ENCODE assay signal across 11 cellular contexts in genomic region chr1:231929311-231929710, GRCh38.
DNase-seq lines count a peak whose midpoint lies in the region; ATAC-seq and TF ChIP-seq lines count a peak whose summit lies in the region.
"Had no signal": no experiment of that assay in that cellular context is flagged by ENCODE, and none has a peak within 500 bp of the region (broad histone marks: within the 10 kb centered on the region; RNA-seq: fewer than 3 reads in every experiment).

No MANE protein-coding gene starts in this region.

- H3K4me1 ChIP-seq in mesenchymal stem cell (ENCODE audit: control insufficient read depth, insufficient read depth, low read depth, low read length) (peaks cover 4% of the 10 kb centered on the region), Caco-2 (no peaks in the 10 kb centered on the region)
- H3K4me1 ChIP-seq: right lobe of liver had no signal

- H3K18ac ChIP-seq in mesenchymal stem cell (ENCODE audit: low read depth in 1 of 2, low read length in 2 of 2): no peak overlapping the region

- no TSS peak for BruUV-seq in Caco-2 (replicated peaks; lab: Mats Ljungman, UMichigan)

- H2BK120ac ChIP-seq in mesenchymal stem cell (ENCODE audit: low read depth, low read length): no peak overlapping the region

- H3K36me3 ChIP-seq in mesenchymal stem cell (ENCODE audit: control insufficient read depth in 1 of 2, insufficient read depth in 2 of 2, low read depth in 1 of 2, low read length in 2 of 2): no peaks in the 10 kb centered on the region
- no peaks in the 10 kb centered on the region; the same call in 1 of the 2 replicates for H3K36me3 ChIP-seq in Caco-2 (ENCODE audit: control insufficient read depth, insufficient read depth, low read length)
- H3K36me3 ChIP-seq: right lobe of liver had no signal

- H3K23ac ChIP-seq in mesenchymal stem cell (ENCODE audit: low read length in 2 of 2): no peak overlapping the region

- no peak overlapping the region for H3K9ac ChIP-seq in mesenchymal stem cell (ENCODE audit: low read length)

- CTCF ChIA-PET in Caco-2 (lab: Charles Lee): no interaction called here

- DNase-seq in Ammon's horn (ENCODE audit: low spot score): peak; percentile 49
- peak; percentile 67 for DNase-seq in NCI-H146 (lab: John Stamatoyannopoulos, UW)
- no peak for DNase-seq in central memory CD8-positive, alpha-beta T cell (ENCODE audit: low spot score in 2 of 2)
- DNase-seq in mesenchymal stem cell: peak; percentile 82
- DNase-seq in Caco-2: no peak
- no peak for DNase-seq in H4 (ENCODE audit: low spot score)
- DNase-seq in activated CD4-positive, alpha-beta T cell treated with anti-CD3 and anti-CD28 coated beads, Interleukin-2, amount 50 U/mL, for 1 hour: no peak
- DNase-seq: DMS53, MM.1S, right lobe of liver had no signal

- H2BK12ac ChIP-seq in mesenchymal stem cell (ENCODE audit: low read length in 2 of 2): no peak overlapping the region

- H2AK5ac ChIP-seq in mesenchymal stem cell (ENCODE audit: low read length, severe bottlenecking): no peak overlapping the region

- peak overlapping the region in 1 of 2 experiments; percentile 46 for H3K4ac ChIP-seq in mesenchymal stem cell (ENCODE audit: low read depth in 1 of 2, low read length in 2 of 2)

- no peaks in the 10 kb centered on the region for H3K27me3 Mint-ChIP-seq in central memory CD8-positive, alpha-beta T cell
- H3K27me3 Mint-ChIP-seq in Caco-2 (ENCODE audit: insufficient read depth, unreplicated experiment): no peaks in the 10 kb centered on the region

- H3K27ac Mint-ChIP-seq in central memory CD8-positive, alpha-beta T cell (ENCODE audit: low read depth): no peak overlapping the region
- no peak overlapping the region for H3K27ac Mint-ChIP-seq in Caco-2 (ENCODE audit: unreplicated experiment)

- TF ChIP-seq CTCF in Caco-2 (IDR thresholded peaks at IDR 0.05; ENCODE audit: insufficient read depth in 1 of 2, low read depth in 1 of 2, low read length in 1 of 2, severe bottlenecking in 1 of 2, unreplicated experiment in 1 of 2): no peak

- H3K4me3 Mint-ChIP-seq in central memory CD8-positive, alpha-beta T cell: peak overlapping the region; percentile 15
- H3K4me3 Mint-ChIP-seq in Caco-2 (ENCODE audit: unreplicated experiment): no peak overlapping the region

- no peak overlapping the region for H2BK5ac ChIP-seq in mesenchymal stem cell (ENCODE audit: low read depth, low read length, poor library complexity, severe bottlenecking)

- no peak overlapping the region for H4K91ac ChIP-seq in mesenchymal stem cell (ENCODE audit: low read length)

- no peak overlapping the region for H3K4me2 ChIP-seq in mesenchymal stem cell (ENCODE audit: low read length, poor library complexity, severe bottlenecking)

- intact Hi-C loops in Caco-2 (cut with micrococcal nuclease; ENCODE audit: unreplicated experiment): no loop called here

- WGBS in mesenchymal stem cell: 12% methylated on average over 8 of the region's 8 CpGs

- no peak overlapping the region for H2BK15ac ChIP-seq in mesenchymal stem cell (ENCODE audit: low read depth, poor library complexity, severe bottlenecking)

- H3K4me3 ChIP-seq in mesenchymal stem cell (ENCODE audit: insufficient read depth in 1 of 2, low read depth in 1 of 2, low read length in 2 of 2): no peak overlapping the region
- H3K4me3 ChIP-seq in Caco-2 (ENCODE audit: low read depth, low read length): no peak overlapping the region
- H3K4me3 ChIP-seq: right lobe of liver had no signal

- H3K14ac ChIP-seq in mesenchymal stem cell (ENCODE audit: low read length in 2 of 2): no peak overlapping the region

- no peaks in the 10 kb centered on the region for H3K27me3 ChIP-seq in mesenchymal stem cell (ENCODE audit: control insufficient read depth in 1 of 2, insufficient read depth in 1 of 2, low read length in 2 of 2)
- H3K27me3 ChIP-seq in Caco-2 (replicated peaks; ENCODE audit: control insufficient read depth, insufficient read depth, low read length): no peaks in the 10 kb centered on the region
- H3K27me3 ChIP-seq: right lobe of liver had no signal

- no peak for ATAC-seq in central memory CD8-positive, alpha-beta T cell (replicated peaks; ENCODE audit: extremely low read depth, poor library complexity, severe bottlenecking)
- ATAC-seq in HG03460 (IDR thresholded peaks at IDR 0.05; ENCODE audit: unreplicated experiment): no peak

- no peaks in the 10 kb centered on the region for H3K9me3 Mint-ChIP-seq in central memory CD8-positive, alpha-beta T cell
- H3K9me3 Mint-ChIP-seq in Caco-2 (ENCODE audit: unreplicated experiment): no peaks in the 10 kb centered on the region

- peaks cover 10% of the 10 kb centered on the region for H3K9me3 ChIP-seq in mesenchymal stem cell (ENCODE audit: control insufficient read depth, low read length)
- no peaks in the 10 kb centered on the region for H3K9me3 ChIP-seq in Caco-2
- H3K9me3 ChIP-seq: right lobe of liver had no signal

- POLR2A ChIA-PET in Caco-2 (lab: Charles Lee): no interaction called here

- H3K27ac ChIP-seq in mesenchymal stem cell (ENCODE audit: low read length, poor library complexity, severe bottlenecking): peak overlapping the region; percentile 70
- H3K27ac ChIP-seq: right lobe of liver had no signal

- no peak overlapping the region for H4K8ac ChIP-seq in mesenchymal stem cell (ENCODE audit: low read length)

- peaks cover 9% of the 10 kb centered on the region for H3K79me1 ChIP-seq in mesenchymal stem cell (replicated peaks; ENCODE audit: low read length, poor library complexity, severe bottlenecking)

- H2AFZ ChIP-seq in mesenchymal stem cell (ENCODE audit: low read depth, low read length): no peak overlapping the region

- H3K4me1 Mint-ChIP-seq in central memory CD8-positive, alpha-beta T cell: peaks cover 16% of the 10 kb centered on the region
- peaks cover 5% of the 10 kb centered on the region for H3K4me1 Mint-ChIP-seq in Caco-2 (ENCODE audit: low read depth, unreplicated experiment)

- peaks cover 2% of the 10 kb centered on the region for H3K36me3 Mint-ChIP-seq in central memory CD8-positive, alpha-beta T cell (ENCODE audit: insufficient read depth)
- no peaks in the 10 kb centered on the region for H3K36me3 Mint-ChIP-seq in Caco-2 (ENCODE audit: insufficient read depth, unreplicated experiment)

Comparison
In these comparisons a context has a peak if more than half of its experiments do, and no peak if none do; other contexts are left out.
1. DNase-seq: peak in Ammon's horn (single experiment), NCI-H146 (single experiment) and mesenchymal stem cell (single experiment); none in central memory CD8-positive, alpha-beta T cell (0 of 2), Caco-2 (0 of 2), H4 (single experiment) and activated CD4-positive, alpha-beta T cell treated with anti-CD3 and anti-CD28 coated beads, Interleukin-2, amount 50 U/mL, for 1 hour (single experiment).